In the genomic region with DNA sequence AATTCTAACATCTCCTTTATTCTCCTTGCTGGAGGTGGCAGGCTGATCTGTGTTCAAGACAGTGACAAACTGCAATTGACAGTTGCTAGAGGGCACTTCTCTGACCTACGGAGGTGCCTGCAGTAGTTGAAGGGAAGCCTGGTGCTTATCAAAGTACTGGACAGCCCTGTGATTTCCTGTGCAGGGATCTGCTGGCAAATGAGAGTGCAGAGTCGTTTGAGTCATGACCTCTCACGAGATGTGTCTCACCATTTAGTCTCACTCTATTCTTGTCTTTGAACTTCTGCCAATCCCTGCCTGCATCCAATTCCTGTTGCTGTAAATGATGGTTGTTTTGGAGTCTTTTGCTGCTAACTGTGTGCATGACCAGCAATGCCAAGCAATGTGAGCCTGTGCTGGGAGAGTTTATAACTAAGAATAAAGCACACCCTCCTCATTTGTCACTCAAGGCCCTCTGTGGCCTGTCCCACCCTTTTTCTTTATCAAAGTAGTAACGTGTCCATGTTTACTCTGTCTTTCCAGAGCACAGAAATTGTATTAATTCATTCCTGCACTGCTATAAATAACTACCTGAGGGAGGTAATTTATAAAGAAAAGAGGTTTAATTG, we compare ENCODE assay signal across 14 cellular contexts. TPM values are rescaled to one million over a fixed set of nuclear protein-coding genes. Genes with fewer than 3 reads are reported as not detected.
A peak's percentile ranks its signal among the peaks of the same experiment; 100 is the strongest.
DNase-seq lines count a peak whose midpoint lies in the region; TF ChIP-seq lines count a peak whose summit lies in the region.
"Had no signal": no experiment of that assay in that cellular context is flagged by ENCODE, and none has a peak within 500 bp of the region (broad histone marks: within the 10 kb centered on the region; RNA-seq: fewer than 3 reads in every experiment).

No MANE protein-coding gene starts in this region.

- no peaks in the 10 kb centered on the region for H3K9me2 ChIP-seq in hepatocyte (replicated peaks; ENCODE audit: insufficient read depth)

- TF ChIP-seq CTCF in HFFc6 (IDR thresholded peaks at IDR 0.05) (no peak), hepatocyte (IDR thresholded peaks at IDR 0.05; ENCODE audit: poor library complexity) (no peak)

- no peak overlapping the region for H3K27ac Mint-ChIP-seq in HFFc6

- H3K36me3 ChIP-seq in hepatocyte (replicated peaks; ENCODE audit: insufficient read depth, low read depth) (no peaks in the 10 kb centered on the region), MG63 (no peaks in the 10 kb centered on the region)
- H3K36me3 ChIP-seq: esophagus muscularis mucosa, suprapubic skin had no signal

- H3K4me3 ChIP-seq in hepatocyte (no peak overlapping the region), MG63 (no peak overlapping the region)
- H3K4me3 ChIP-seq: esophagus muscularis mucosa, mucosa of descending colon, suprapubic skin had no signal

- H3K4me3 Mint-ChIP-seq in HFFc6, result no peak overlapping the region

- no peak overlapping the region for H3K27ac ChIP-seq in hepatocyte
- H3K27ac ChIP-seq in caudate nucleus (ENCODE audit: low read depth, low read length), result no peak overlapping the region
- H3K27ac ChIP-seq: esophagus muscularis mucosa, suprapubic skin had no signal

- peaks cover 25% of the 10 kb centered on the region for H3K4me1 Mint-ChIP-seq in HFFc6 (ENCODE audit: low read depth)

- H2AFZ ChIP-seq in hepatocyte, result no peak overlapping the region

- H4K20me1 ChIP-seq in hepatocyte (ENCODE audit: insufficient read depth, poor library complexity, severe bottlenecking), result no peaks in the 10 kb centered on the region

- H3K4me2 ChIP-seq in hepatocyte, result no peak overlapping the region

- no peaks in the 10 kb centered on the region for H3K4me1 ChIP-seq in hepatocyte (ENCODE audit: insufficient read depth)
- H3K4me1 ChIP-seq: esophagus muscularis mucosa, suprapubic skin had no signal

- no peaks in the 10 kb centered on the region for H3K36me3 Mint-ChIP-seq in HFFc6 (ENCODE audit: low read depth)

- no peaks in the 10 kb centered on the region for H3K79me2 ChIP-seq in hepatocyte

- H3K27me3 Mint-ChIP-seq in HFFc6 (ENCODE audit: insufficient read depth), result peaks cover 17% of the 10 kb centered on the region

- 16% methylated on average over 4 of the region's 4 CpGs for WGBS in hepatocyte (ENCODE audit: low lambda C conversion rate, missing lambda C conversion rate)

- H3K9me3 ChIP-seq in hepatocyte (ENCODE audit: low read depth), result no peaks in the 10 kb centered on the region
- H3K9me3 ChIP-seq in MG63, result no peaks in the 10 kb centered on the region
- H3K9me3 ChIP-seq: esophagus muscularis mucosa, mucosa of descending colon, suprapubic skin had no signal

- peak; percentile 16 for DNase-seq in AG20443 (ENCODE audit: low spot score)
- DNase-seq in HFFc6, result peak; percentile 28
- peak; percentile 1 for DNase-seq in astrocyte of the hippocampus (ENCODE audit: low read depth, low spot score)
- DNase-seq in hepatocyte (ENCODE audit: low spot score), result peak; percentile 16
- DNase-seq in NCI-H1417 treated with DMSO at 0.1 percent for 48 hours (lab: John Stamatoyannopoulos, UW), result no peak
- DNase-seq in MG63, result no peak
- DNase-seq in caudate nucleus (lab: John Stamatoyannopoulos, UW), result no peak
- DNase-seq in NCI-H1092 (lab: John Stamatoyannopoulos, UW), result no peak
- DNase-seq: activated CD4-positive, alpha-beta T cell treated with anti-CD3 and anti-CD28 coated beads for 1 hour; activated T-cell treated with anti-CD3 and anti-CD28 coated beads for 4 hours; mucosa of descending colon had no signal

- no peaks in the 10 kb centered on the region for H3K9me3 Mint-ChIP-seq in HFFc6

- no peaks in the 10 kb centered on the region for H3K27me3 ChIP-seq in hepatocyte
- H3K27me3 ChIP-seq in MG63, result no peaks in the 10 kb centered on the region; the same call in 1 of the 2 replicates
- H3K27me3 ChIP-seq: suprapubic skin had no signal

RNA-seq across cellular contexts. Expression of a gene that starts 34.6 kb away (rescaled TPM):
- not detected for total RNA-seq in HFFc6 (2021; fragmentation: NEBNext Ultra II Directional; extraction: Animal tissue kit (Norgen Biotek cat#: 25700))
- total RNA-seq in hepatocyte, result not detected in 2 replicates
- not detected in 2 replicates for polyA plus RNA-seq in hepatocyte
- total RNA-seq in MG63 (2014; rRNA removed; shearing (Covaris generic); ENCODE audit: low replicate concordance), result not detected in 2 replicates
- total RNA-seq: osteocyte had no signal

Comparison
In these comparisons a context has a peak if more than half of its experiments do, and no peak if none do; other contexts are left out.
1. DNase-seq: peak in AG20443 (single experiment), HFFc6 (single experiment), astrocyte of the hippocampus (single experiment) and hepatocyte (single experiment); none in NCI-H1417 treated with DMSO at 0.1 percent for 48 hours (single experiment), MG63 (single experiment), caudate nucleus (0 of 61) and NCI-H1092 (single experiment).